Comparison of ENCODE assay signal across 8 cellular contexts in genomic region chr7:151755131-151755787, GRCh38.
DNase-seq lines count a peak whose midpoint lies in the region; ATAC-seq and TF ChIP-seq lines count a peak whose summit lies in the region.

No MANE protein-coding gene starts in this region.

- peak overlapping the region; percentile 43 for H3K27ac ChIP-seq in HUES48 (ENCODE audit: low read depth, low read length)
- peak overlapping the region; percentile 62 to 72 for H3K27ac ChIP-seq in esophagus (ENCODE audit: low read depth in 2 of 2, low read length in 1 of 2)
- H3K27ac ChIP-seq in naive thymus-derived CD4-positive, alpha-beta T cell (ENCODE audit: low read depth, low read length), result peak overlapping the region; percentile 57

- 66 to 69% methylated on average over 11 of the region's 11 CpGs for WGBS in esophagus, 2 donors

- H3K36me3 ChIP-seq in HUES48 (ENCODE audit: control insufficient read depth, insufficient read depth, low read length) (no peaks in the 10 kb centered on the region), esophagus (ENCODE audit: control insufficient read depth in 2 of 2, insufficient read depth in 2 of 2, low read length in 1 of 2) (no peaks in the 10 kb centered on the region)
- no peaks in the 10 kb centered on the region for H3K36me3 ChIP-seq in naive thymus-derived CD4-positive, alpha-beta T cell (ENCODE audit: control insufficient read depth in 2 of 3, insufficient read depth in 3 of 3, low read length in 3 of 3)

- CTCF ChIA-PET in naive thymus-derived CD4-positive, alpha-beta T cell (lab: Charles Lee), result no interaction called here

- peaks cover 0 to 1% (median 0%) of the 10 kb centered on the region in 11 donors for H3K9me3 Mint-ChIP-seq in naive thymus-derived CD4-positive, alpha-beta T cell

- no peak overlapping the region for H3K9ac ChIP-seq in HUES48 (ENCODE audit: low read depth, low read length)

- POLR2A ChIA-PET in naive thymus-derived CD4-positive, alpha-beta T cell (lab: Charles Lee), result no interaction called here

- H3K4me1 ChIP-seq in HUES48 (ENCODE audit: control insufficient read depth, insufficient read depth, low read length), result peaks cover 23% of the 10 kb centered on the region
- H3K4me1 ChIP-seq in esophagus (ENCODE audit: control insufficient read depth in 2 of 2, insufficient read depth in 2 of 2, low read length in 1 of 2), result peaks cover 8 to 10% of the 10 kb centered on the region in 2 donors
- H3K4me1 ChIP-seq in naive thymus-derived CD4-positive, alpha-beta T cell (ENCODE audit: control insufficient read depth in 2 of 2, insufficient read depth in 2 of 2, low read length in 2 of 2), result peaks cover 12 to 22% of the 10 kb centered on the region in 2 donors

- peak overlapping the region in 8 of 9 donors; percentile 60 to 97 (median 90) for H3K27ac Mint-ChIP-seq in naive thymus-derived CD4-positive, alpha-beta T cell

- H3K27me3 ChIP-seq in HUES48 (ENCODE audit: control insufficient read depth, insufficient read depth, low read length) (no peaks in the 10 kb centered on the region), esophagus (ENCODE audit: control insufficient read depth in 1 of 2, insufficient read depth in 2 of 2, low read length in 2 of 2) (no peaks in the 10 kb centered on the region)
- H3K27me3 ChIP-seq in naive thymus-derived CD4-positive, alpha-beta T cell (ENCODE audit: control insufficient read depth in 2 of 2, insufficient read depth in 2 of 2, low read length in 2 of 2), result no peaks in the 10 kb centered on the region

- no peaks in the 10 kb centered on the region for H3K27me3 Mint-ChIP-seq in naive thymus-derived CD4-positive, alpha-beta T cell

- DNase-seq in AG10803 (ENCODE audit: low read depth) (peak; percentile 88), NAMALWA (ENCODE audit: low spot score) (no peak), NCI-H187 treated with DMSO at 0.1 percent for 48 hours (lab: John Stamatoyannopoulos, UW) (no peak)
- DNase-seq in naive thymus-derived CD4-positive, alpha-beta T cell, result no peak

- H3K9me3 ChIP-seq in HUES48 (ENCODE audit: control insufficient read depth, insufficient read depth, low read length), result no peaks in the 10 kb centered on the region
- no peaks in the 10 kb centered on the region for H3K9me3 ChIP-seq in esophagus (ENCODE audit: control insufficient read depth in 2 of 2, insufficient read depth in 1 of 2, low read depth in 1 of 2, low read length in 1 of 2)
- H3K9me3 ChIP-seq in naive thymus-derived CD4-positive, alpha-beta T cell (ENCODE audit: control insufficient read depth in 2 of 3, low read length in 3 of 3), result no peaks in the 10 kb centered on the region

- ATAC-seq in naive thymus-derived CD4-positive, alpha-beta T cell, result no peak
- ATAC-seq in HG03439 (IDR thresholded peaks at IDR 0.05; ENCODE audit: unreplicated experiment) (no peak), HG03378 (IDR thresholded peaks at IDR 0.05; ENCODE audit: unreplicated experiment) (no peak)

- H3K4me3 ChIP-seq in AG10803 (ENCODE audit: low read length), result no peak overlapping the region
- H3K4me3 ChIP-seq in HUES48 (ENCODE audit: low read depth, low read length), result no peak overlapping the region
- no peak overlapping the region for H3K4me3 ChIP-seq in esophagus (ENCODE audit: low read depth in 1 of 2, low read length in 2 of 2)
- H3K4me3 ChIP-seq in naive thymus-derived CD4-positive, alpha-beta T cell (ENCODE audit: low read length), result no peak overlapping the region

- peak overlapping the region in 5 of 10 donors; percentile 76 to 90 (median 80) for H3K4me3 Mint-ChIP-seq in naive thymus-derived CD4-positive, alpha-beta T cell

- peaks cover 0 to 16% (median 10%) of the 10 kb centered on the region in 5 donors for H3K36me3 Mint-ChIP-seq in naive thymus-derived CD4-positive, alpha-beta T cell

- no peak; the same call in none of the 2 replicates for TF ChIP-seq CTCF in AG10803 (conservative IDR thresholded peaks at IDR 0.05; ENCODE audit: low read length)

- H3K4me1 Mint-ChIP-seq in naive thymus-derived CD4-positive, alpha-beta T cell, result peaks cover 17 to 45% (median 34%) of the 10 kb centered on the region in 7 donors

- intact Hi-C loops in naive thymus-derived CD4-positive, alpha-beta T cell (cut with micrococcal nuclease), result loop anchor here (5.0 kb wide), 2 partner anchors 392 to 438 kb away; no protein-coding TSS in a partner anchor
